Comparison of ENCODE assay signal across 10 cellular contexts in the genomic region with DNA sequence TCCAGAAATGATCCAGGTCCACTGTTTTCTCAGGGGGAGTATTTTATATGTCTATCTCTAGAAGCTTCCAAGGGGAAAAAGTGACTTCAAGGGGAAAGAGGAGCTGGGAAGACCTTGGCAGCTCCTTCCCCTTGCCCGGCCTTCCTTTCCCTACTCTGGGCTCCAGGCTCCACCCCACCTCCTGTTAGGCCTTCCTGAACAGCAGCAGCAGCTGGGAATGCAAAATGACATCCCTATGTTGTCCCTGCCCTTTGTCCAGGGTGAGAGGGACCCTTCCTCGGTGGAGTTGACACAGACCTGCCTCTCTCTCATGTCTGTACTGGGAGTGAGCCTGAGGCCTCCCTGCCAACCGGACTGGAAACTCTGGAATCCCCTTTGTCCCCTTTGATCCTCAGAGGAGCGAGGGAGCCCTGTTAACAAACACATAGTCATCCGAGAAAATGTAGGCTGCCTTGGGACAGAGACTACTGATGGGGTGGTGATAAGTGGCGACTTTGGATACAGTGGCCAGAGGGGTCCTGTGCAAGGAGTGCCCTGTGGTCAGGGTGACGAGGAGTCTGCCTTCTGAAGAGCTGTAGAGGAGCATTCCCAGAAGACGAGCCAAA. TPM values are rescaled to one million over a fixed set of nuclear protein-coding genes. Genes with fewer than 3 reads are reported as not detected.
A peak's percentile ranks its signal among the peaks of the same experiment; 100 is the strongest.
DNase-seq lines count a peak whose midpoint lies in the region; ATAC-seq and TF ChIP-seq lines count a peak whose summit lies in the region.
"Had no signal": no experiment of that assay in that cellular context is flagged by ENCODE, and none has a peak within 500 bp of the region (broad histone marks: within the 10 kb centered on the region; RNA-seq: fewer than 3 reads in every experiment).

No MANE protein-coding gene starts in this region.

- H2AFZ ChIP-seq in ACC112 (ENCODE audit: low read length, unreplicated experiment), result no peak overlapping the region

- no peaks in the 10 kb centered on the region for H3K27me3 ChIP-seq in ACC112 (ENCODE audit: insufficient read depth, low read length)
- no peaks in the 10 kb centered on the region for H3K27me3 ChIP-seq in esophagus (ENCODE audit: control insufficient read depth in 1 of 2, insufficient read depth in 2 of 2, low read length in 2 of 2)

- H3K9me3 Mint-ChIP-seq in neural crest cell, result no peaks in the 10 kb centered on the region
- H3K9me3 Mint-ChIP-seq: activated naive CD4-positive, alpha-beta T cell treated with anti-CD3 and anti-CD28 coated beads, Interleukin-2, amount 50 U/mL, for 24 hours had no signal

- no peaks in the 10 kb centered on the region for H3K36me3 Mint-ChIP-seq in neural crest cell (ENCODE audit: low read depth)

- peak overlapping the region; percentile 80 for H3K4me3 Mint-ChIP-seq in neural crest cell
- H3K4me3 Mint-ChIP-seq: activated naive CD4-positive, alpha-beta T cell treated with anti-CD3 and anti-CD28 coated beads, Interleukin-2, amount 50 U/mL, for 24 hours had no signal

- peaks cover 97% of the 10 kb centered on the region for H3K4me1 Mint-ChIP-seq in neural crest cell

- peak overlapping the region; percentile 99 for H3K27ac ChIP-seq in ACC112 (ENCODE audit: low read depth, low read length)
- peak overlapping the region; percentile 99 for H3K27ac ChIP-seq in esophagus (ENCODE audit: low read depth in 2 of 2, low read length in 1 of 2)

- no peak for TF ChIP-seq CTCF in neural crest cell (conservative IDR thresholded peaks at IDR 0.05)

- no peak for ATAC-seq in GM21528 (IDR thresholded peaks at IDR 0.05; ENCODE audit: low FRiP score, unreplicated experiment)

- H3K36me3 ChIP-seq in ACC112 (ENCODE audit: insufficient read depth, low read length) (no peaks in the 10 kb centered on the region), esophagus (ENCODE audit: control insufficient read depth in 2 of 2, insufficient read depth in 2 of 2, low read length in 1 of 2) (no peaks in the 10 kb centered on the region)

- H3K27me3 Mint-ChIP-seq in neural crest cell (ENCODE audit: low read depth), result peaks cover 2% of the 10 kb centered on the region
- H3K27me3 Mint-ChIP-seq: activated naive CD4-positive, alpha-beta T cell treated with anti-CD3 and anti-CD28 coated beads, Interleukin-2, amount 50 U/mL, for 24 hours had no signal

- DNase-seq in NCI-H69 (lab: John Stamatoyannopoulos, UW) (peak; percentile 66), neural crest cell (ENCODE audit: low read depth, low spot score) (no peak), AG20443 (ENCODE audit: low spot score) (no peak), NCI-H2081 (lab: John Stamatoyannopoulos, UW) (no peak)
- DNase-seq in stimulated activated CD8-positive, alpha-beta memory T cell treated with anti-CD3 and anti-CD28 coated beads, Interleukin-4, amount 100 ng/mL, for 48 hours, result no peak
- DNase-seq: GOT3 had no signal

- H3K9me3 ChIP-seq in esophagus (ENCODE audit: control insufficient read depth in 2 of 2, insufficient read depth in 1 of 2, low read depth in 1 of 2, low read length in 1 of 2), result no peaks in the 10 kb centered on the region

- WGBS in esophagus, 2 donors, result 30 to 47% methylated on average over 8 of the region's 8 CpGs

- peak overlapping the region; percentile 98 for H3K27ac Mint-ChIP-seq in neural crest cell (ENCODE audit: unreplicated experiment)

- H3K4me1 ChIP-seq in ACC112 (ENCODE audit: control insufficient read depth, insufficient read depth, low read length, unreplicated experiment), result peaks cover 85% of the 10 kb centered on the region
- H3K4me1 ChIP-seq in esophagus (ENCODE audit: control insufficient read depth in 2 of 2, insufficient read depth in 2 of 2, low read length in 1 of 2), result peaks cover 7 to 42% of the 10 kb centered on the region in 2 donors

- H3K79me2 ChIP-seq in ACC112 (ENCODE audit: control insufficient read depth, insufficient read depth, low read length, unreplicated experiment), result peaks cover 31% of the 10 kb centered on the region

- H3K4me3 ChIP-seq in ACC112 (ENCODE audit: low read depth, low read length), result 0 out of 2 replicates have a peak overlapping the region, but pooled peaks have one; percentile 9
- H3K4me3 ChIP-seq in esophagus (ENCODE audit: low read depth in 1 of 2, low read length in 2 of 2), result no peak overlapping the region

RNA-seq across cellular contexts. Expression of gene MALAT1, which starts 9.0 kb away (rescaled TPM):
- 1,000 to 10,000 TPM in 1 of 2 donors, 10 to 100 TPM in 1; 94.9 to 1,950 TPM for polyA plus RNA-seq in esophagus
- 4,794 and 5,409 TPM in 2 replicates for total RNA-seq in neural crest cell

RNA-seq across cellular contexts. Expression of gene SCYL1, which starts 35.1 kb away (rescaled TPM):
- polyA plus RNA-seq in esophagus, result 10 to 100 TPM; 41.8 to 52.4 TPM
- 66.0 and 68.8 TPM in 2 replicates for total RNA-seq in neural crest cell
